In the genomic region with DNA sequence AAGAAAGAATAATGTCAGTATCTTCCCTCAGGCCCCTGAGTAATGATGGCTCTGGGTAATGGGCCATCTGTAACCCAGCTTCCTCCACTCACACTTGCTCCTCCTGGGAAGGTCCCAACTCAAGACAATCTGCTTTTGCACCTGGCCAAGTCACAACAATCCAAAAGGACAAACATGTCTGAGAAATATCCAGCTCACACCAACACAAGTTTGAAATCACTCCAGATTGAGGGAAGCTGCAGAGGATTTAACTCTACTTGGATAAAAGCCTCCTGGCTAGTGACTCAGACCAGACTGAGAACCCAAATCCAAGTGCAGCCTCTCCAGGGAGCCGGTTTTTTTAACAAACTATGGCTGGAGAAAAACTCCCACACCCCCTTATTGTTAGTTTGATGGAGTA, we compare ENCODE assay signal across 13 cellular contexts. TPM values are rescaled to one million over a fixed set of nuclear protein-coding genes. Genes with fewer than 3 reads are reported as not detected.
DNase-seq lines count a peak whose midpoint lies in the region; ATAC-seq, FAIRE-seq and TF ChIP-seq lines count a peak whose summit lies in the region.
"Had no signal": no experiment of that assay in that cellular context is flagged by ENCODE, and none has a peak within 500 bp of the region (broad histone marks: within the 10 kb centered on the region; RNA-seq: fewer than 3 reads in every experiment).

No MANE protein-coding gene starts in this region.

- no peak overlapping the region for H3K4ac ChIP-seq in mesenchymal stem cell (ENCODE audit: low read depth in 1 of 2, low read length in 2 of 2)

- H3K4me3 ChIP-seq in endothelial cell of umbilical vein (replicated peaks in 1 of 3; ENCODE audit: insufficient read depth in 1 of 3, low read depth in 1 of 3, low read length in 3 of 3) = no peak overlapping the region
- H3K4me3 ChIP-seq in mesenchymal stem cell (ENCODE audit: insufficient read depth in 1 of 2, low read depth in 1 of 2, low read length in 2 of 2) = no peak overlapping the region
- no peak overlapping the region for H3K4me3 ChIP-seq in esophagus muscularis mucosa

- TF ChIP-seq EP300 in esophagus muscularis mucosa (IDR thresholded peaks at IDR 0.05) = no peak

- TF ChIP-seq POLR2A in endothelial cell of umbilical vein (IDR thresholded peaks at IDR 0.05; ENCODE audit: low read depth, low read length) = no peak
- no peak for TF ChIP-seq POLR2A in esophagus muscularis mucosa (IDR thresholded peaks at IDR 0.05; ENCODE audit: low read depth)

- H3K27ac ChIP-seq in endothelial cell of umbilical vein (ENCODE audit: insufficient read depth, low read depth, low read length) (peak overlapping the region; percentile 2), mesenchymal stem cell (ENCODE audit: low read length, poor library complexity, severe bottlenecking) (no peak overlapping the region), esophagus muscularis mucosa (replicated peaks in 1 of 4) (no peak overlapping the region)

- ATAC-seq in GM21825 (IDR thresholded peaks at IDR 0.05; ENCODE audit: unreplicated experiment) = no peak
- ATAC-seq: stimulated activated memory B cell treated with anti-CD40 and anti-IgM and Interleukin-4, amounts not matched to agents 10 μg/mL and 1 μg/mL and 100 μg/mL, for 72 hours had no signal

- H3K9me3 ChIP-seq in endothelial cell of umbilical vein (replicated peaks; ENCODE audit: control insufficient read depth, insufficient read depth, low read length) (no peaks in the 10 kb centered on the region), mesenchymal stem cell (ENCODE audit: control insufficient read depth, low read length) (no peaks in the 10 kb centered on the region), esophagus muscularis mucosa (no peaks in the 10 kb centered on the region)

- dilution Hi-C loops in endothelial cell of umbilical vein (cut with MboI; ENCODE audit: extremely low pct_ligation_motif_present, low sequenced_read_pairs) = no loop called here

- H3K23ac ChIP-seq in mesenchymal stem cell (ENCODE audit: low read length in 2 of 2) = no peak overlapping the region

- H2BK5ac ChIP-seq in mesenchymal stem cell (ENCODE audit: low read depth, low read length, poor library complexity, severe bottlenecking) = no peak overlapping the region

- TF ChIP-seq CTCF in AG09319 (IDR thresholded peaks at IDR 0.05; ENCODE audit: low read depth, low read length) (no peak), endothelial cell of umbilical vein (IDR thresholded peaks at IDR 0.05; ENCODE audit: extremely low read depth in 1 of 2, insufficient read depth in 1 of 2, low read depth in 1 of 2, low read length in 2 of 2) (no peak), esophagus muscularis mucosa (IDR thresholded peaks at IDR 0.05) (no peak)

- no peak overlapping the region for H3K14ac ChIP-seq in mesenchymal stem cell (ENCODE audit: low read length in 2 of 2)

- CTCF ChIA-PET in endothelial cell of umbilical vein (lab: Charles Lee) = no interaction called here

- intact Hi-C loops in endothelial cell of umbilical vein (cut with micrococcal nuclease) = no loop called here
- intact Hi-C loops in esophagus muscularis mucosa (cut with DNase I) = no loop called here

- no peak overlapping the region for H2AK5ac ChIP-seq in mesenchymal stem cell (ENCODE audit: low read length, severe bottlenecking)

- POLR2A ChIA-PET in endothelial cell of umbilical vein (lab: Charles Lee) = no interaction called here

- FAIRE-seq in endothelial cell of umbilical vein (lab: Jason Lieb, UNC) = no peak

- no CpG with 5 or more reads among the region's 1 CpG for WGBS in mesenchymal stem cell
- WGBS in esophagus muscularis mucosa = 9% methylated on average over 1 of the region's 1 CpG

- no peaks in the 10 kb centered on the region for H4K20me1 ChIP-seq in endothelial cell of umbilical vein (replicated peaks; ENCODE audit: control insufficient read depth, extremely low read depth, insufficient read depth, low read length)

- H3K18ac ChIP-seq in mesenchymal stem cell (ENCODE audit: low read depth in 1 of 2, low read length in 2 of 2) = no peak overlapping the region

- H3K4me2 ChIP-seq in endothelial cell of umbilical vein (ENCODE audit: insufficient read depth, low read length) = no peak overlapping the region
- H3K4me2 ChIP-seq in mesenchymal stem cell (ENCODE audit: low read length, poor library complexity, severe bottlenecking) = no peak overlapping the region

- H3K9ac ChIP-seq in endothelial cell of umbilical vein (replicated peaks; ENCODE audit: extremely low read depth, insufficient read depth, low read length) (no peak overlapping the region), mesenchymal stem cell (ENCODE audit: low read length) (no peak overlapping the region)

- no peak overlapping the region for H4K8ac ChIP-seq in mesenchymal stem cell (ENCODE audit: low read length)

- H2BK15ac ChIP-seq in mesenchymal stem cell (ENCODE audit: low read depth, poor library complexity, severe bottlenecking) = no peak overlapping the region

- no peak overlapping the region for H2BK120ac ChIP-seq in mesenchymal stem cell (ENCODE audit: low read depth, low read length)

- no peaks in the 10 kb centered on the region for H3K36me3 ChIP-seq in endothelial cell of umbilical vein (ENCODE audit: control insufficient read depth in 2 of 2, extremely low read depth in 1 of 2, insufficient read depth in 2 of 2, low read length in 2 of 2)
- H3K36me3 ChIP-seq in mesenchymal stem cell (ENCODE audit: control insufficient read depth in 1 of 2, insufficient read depth in 2 of 2, low read depth in 1 of 2, low read length in 2 of 2) = peaks cover 2 to 35% of the 10 kb centered on the region in 2 experiments
- H3K36me3 ChIP-seq in esophagus muscularis mucosa = peaks cover 25 to 43% (median 38%) of the 10 kb centered on the region in 4 donors

- H2AFZ ChIP-seq in endothelial cell of umbilical vein (ENCODE audit: low read depth, low read length) (no peak overlapping the region), mesenchymal stem cell (ENCODE audit: low read depth, low read length) (no peak overlapping the region)

- H2BK12ac ChIP-seq in mesenchymal stem cell (ENCODE audit: low read length in 2 of 2) = no peak overlapping the region

- H3K9me1 ChIP-seq in endothelial cell of umbilical vein (replicated peaks; ENCODE audit: control insufficient read depth, extremely low read depth, insufficient read depth, low read length) = no peaks in the 10 kb centered on the region

- no TSS peak for BruUV-seq in endothelial cell of umbilical vein (replicated peaks; lab: Mats Ljungman, UMichigan)

- H3K79me2 ChIP-seq in endothelial cell of umbilical vein (ENCODE audit: control insufficient read depth, insufficient read depth, low read length) = no peaks in the 10 kb centered on the region

- DNase-seq in AG09319 (ENCODE audit: extremely low read depth, low read depth) (peak; percentile 47), LHCN-M2 (ENCODE audit: low read depth) (peak; percentile 81), endothelial cell of umbilical vein (ENCODE audit: low read depth, low spot score) (peak; percentile 31), mesenchymal stem cell (peak; percentile 53), hippocampal formation (lab: John Stamatoyannopoulos, UW) (no peak), esophagus muscularis mucosa (ENCODE audit: extremely low spot score) (no peak), CD1c-positive myeloid dendritic cell (ENCODE audit: extremely low spot score) (no peak)
- DNase-seq: activated CD4-positive, alpha-beta T cell treated with anti-CD3 and anti-CD28 coated beads for 48 hours; C1 segment of cervical spinal cord; stimulated activated CD4-positive, alpha-beta T cell treated with anti-CD3 and anti-CD28 coated beads, Interleukin-1b, Interleukin-23, amount 100 ng/mL, for 48 hours; T-helper 1 cell had no signal

- H3K4me1 ChIP-seq in endothelial cell of umbilical vein (ENCODE audit: control insufficient read depth, extremely low read depth, insufficient read depth, low read length) = peaks cover 75% of the 10 kb centered on the region
- H3K4me1 ChIP-seq in mesenchymal stem cell (ENCODE audit: control insufficient read depth, insufficient read depth, low read depth, low read length) = peaks cover 4% of the 10 kb centered on the region
- H3K4me1 ChIP-seq in esophagus muscularis mucosa = peaks cover 44 to 61% (median 50%) of the 10 kb centered on the region in 4 donors

- no peaks in the 10 kb centered on the region for H3K27me3 ChIP-seq in endothelial cell of umbilical vein (ENCODE audit: control insufficient read depth in 2 of 2, insufficient read depth in 2 of 2, low read length in 2 of 2)
- no peaks in the 10 kb centered on the region for H3K27me3 ChIP-seq in mesenchymal stem cell (ENCODE audit: control insufficient read depth in 1 of 2, insufficient read depth in 1 of 2, low read length in 2 of 2)
- H3K27me3 ChIP-seq in esophagus muscularis mucosa = no peaks in the 10 kb centered on the region

- H4K91ac ChIP-seq in mesenchymal stem cell (ENCODE audit: low read length) = no peak overlapping the region

- no peaks in the 10 kb centered on the region for H3K79me1 ChIP-seq in mesenchymal stem cell (replicated peaks; ENCODE audit: low read length, poor library complexity, severe bottlenecking)

RNA-seq across cellular contexts. Expression of gene RTRAF, which starts 34.2 kb away (rescaled TPM):
- 60.4 and 80.8 TPM in 2 replicates for total RNA-seq in LHCN-M2 (2014; rRNA removed)
- polyA plus RNA-seq in LHCN-M2 (2012) = 219 TPM
- 225 and 237 TPM in 2 replicates for total RNA-seq in endothelial cell of umbilical vein
- polyA plus RNA-seq in endothelial cell of umbilical vein = 46.8 and 64.0 TPM in 2 replicates
- polyA plus RNA-seq in endothelial cell of umbilical vein (2011; cell fraction: cytosol; rRNA removed) = 113 TPM in 2 replicates
- polyA plus RNA-seq in endothelial cell of umbilical vein (2011; cell fraction: nucleus; rRNA removed) = 62.2 and 65.4 TPM in 2 replicates
- 264 and 316 TPM in 2 replicates for polyA plus RNA-seq in endothelial cell of umbilical vein (2012)
- 92.0 and 93.6 TPM in 2 replicates for polyA minus RNA-seq in endothelial cell of umbilical vein
- 195 TPM for polyA minus RNA-seq in endothelial cell of umbilical vein (2011; cell fraction: cytosol; rRNA and poly(A)+ RNA removed)
- polyA minus RNA-seq in endothelial cell of umbilical vein (2011; cell fraction: nucleus; rRNA and poly(A)+ RNA removed) = 50.8 and 56.7 TPM in 2 replicates
- 522 TPM for polyA plus RNA-seq in mesenchymal stem cell (2013, experiment 1 of 2)
- 530 TPM for polyA plus RNA-seq in mesenchymal stem cell (2013, experiment 2 of 2)
- 100 to 1,000 TPM in 1 of 4 donors, 10 to 100 TPM in 3; 66.4 to 122 (median 70.1) TPM for total RNA-seq in esophagus muscularis mucosa

RNA-seq across cellular contexts. Expression of gene NID2, which starts 45.3 kb away (rescaled TPM):
- total RNA-seq in LHCN-M2 (2014; rRNA removed) = 11.1 and 13.3 TPM in 2 replicates
- polyA plus RNA-seq in LHCN-M2 (2012) = 39.7 TPM
- 33.0 and 56.7 TPM in 2 replicates for total RNA-seq in endothelial cell of umbilical vein
- 21.7 and 22.5 TPM in 2 replicates for polyA plus RNA-seq in endothelial cell of umbilical vein
- 14.2 and 17.0 TPM in 2 replicates for polyA plus RNA-seq in endothelial cell of umbilical vein (2011; cell fraction: cytosol; rRNA removed)
- 36.9 and 38.6 TPM in 2 replicates for polyA plus RNA-seq in endothelial cell of umbilical vein (2011; cell fraction: nucleus; rRNA removed)
- polyA plus RNA-seq in endothelial cell of umbilical vein (2012) = 1.7 and 2.7 TPM in 2 replicates
- 34.1 and 39.0 TPM in 2 replicates for polyA minus RNA-seq in endothelial cell of umbilical vein
- 0.31 TPM for polyA minus RNA-seq in endothelial cell of umbilical vein (2011; cell fraction: cytosol; rRNA and poly(A)+ RNA removed)
- polyA minus RNA-seq in endothelial cell of umbilical vein (2011; cell fraction: nucleus; rRNA and poly(A)+ RNA removed) = 22.0 and 32.9 TPM in 2 replicates
- 213 TPM for polyA plus RNA-seq in mesenchymal stem cell (2013, experiment 1 of 2)
- 208 TPM for polyA plus RNA-seq in mesenchymal stem cell (2013, experiment 2 of 2)
- 10 to 100 TPM; 40.4 to 77.2 (median 57.5) TPM for total RNA-seq in esophagus muscularis mucosa

Comparison
In these comparisons a context has a peak if more than half of its experiments do, and no peak if none do; other contexts are left out.
1. DNase-seq: peak in AG09319 (single experiment), LHCN-M2 (single experiment), endothelial cell of umbilical vein (single experiment) and mesenchymal stem cell (single experiment); none in hippocampal formation (0 of 2), esophagus muscularis mucosa (single experiment) and CD1c-positive myeloid dendritic cell (single experiment).